In genomic region chr11:129979046-129979605, GRCh38 we compare ENCODE assay signal across 20 cellular contexts. TPM values are rescaled to one million over a fixed set of nuclear protein-coding genes. Genes with fewer than 3 reads are reported as not detected.
A peak's percentile ranks its signal among the peaks of the same experiment; 100 is the strongest.
DNase-seq lines count a peak whose midpoint lies in the region; ATAC-seq, FAIRE-seq and TF ChIP-seq lines count a peak whose summit lies in the region.
"Had no signal": no experiment of that assay in that cellular context is flagged by ENCODE, and none has a peak within 500 bp of the region (broad histone marks: within the 10 kb centered on the region; RNA-seq: fewer than 3 reads in every experiment).

No MANE protein-coding gene starts in this region.

- no peak for TF ChIP-seq CTCF in H9 (conservative IDR thresholded peaks at IDR 0.05)
- no peak for TF ChIP-seq CTCF in Panc1 (IDR thresholded peaks at IDR 0.05)
- no peak for TF ChIP-seq CTCF in kidney (IDR thresholded peaks at IDR 0.05; ENCODE audit: borderline replicate concordance, extremely low read depth, insufficient read depth)

- intact Hi-C loops in Panc1 (cut with micrococcal nuclease; ENCODE audit: unreplicated experiment): no loop called here
- intact Hi-C loops in kidney (cut with DNase I): no loop called here

- no peak for DNase-seq in H9
- no peak for DNase-seq in Panc1 (ENCODE audit: low read depth, low spot score)
- peak; percentile 45 for DNase-seq in kidney
- no peak for DNase-seq in DMS153 treated with DMSO at 0.1 percent for 48 hours (lab: John Stamatoyannopoulos, UW; ENCODE audit: unreplicated experiment)
- no peak for DNase-seq in iPS-NIHi11 (ENCODE audit: low spot score)
- DNase-seq in DMS79 (lab: John Stamatoyannopoulos, UW): no peak
- DNase-seq: ACHN; BE2C; C1 segment of cervical spinal cord; CD4-positive, alpha-beta T cell; DMS79 treated with DMSO at 0.1 percent for 48 hours; GF-D8; GOT3; H7; IMR-90; KBM-7 had no signal

- BruUV-seq in Panc1 (replicated peaks; lab: Mats Ljungman, UMichigan): no TSS peak

- no peak overlapping the region for H2BK5ac ChIP-seq in H9 (ENCODE audit: insufficient read length, low read length)

- H3K36me3 ChIP-seq in Panc1 (ENCODE audit: control insufficient read depth, insufficient read depth, low read length) (no peaks in the 10 kb centered on the region), kidney (ENCODE audit: control insufficient read depth in 1 of 2, insufficient read depth in 2 of 2, low read length in 2 of 2) (no peaks in the 10 kb centered on the region)
- H3K36me3 ChIP-seq: BE2C had no signal

- no peaks in the 10 kb centered on the region; the same call in 1 of the 2 replicates for H3K79me2 ChIP-seq in H9 (ENCODE audit: insufficient read depth, low read length)

- no peak overlapping the region for H2AK5ac ChIP-seq in H9 (ENCODE audit: insufficient read length, low read length)

- H3K4me3 ChIP-seq in Panc1 (ENCODE audit: low read depth in 2 of 2, low read length in 2 of 2) (no peak overlapping the region), kidney (ENCODE audit: low read length in 2 of 2) (no peak overlapping the region)

- CTCF ChIA-PET in Panc1 (lab: Charles Lee): no interaction called here

- no peak overlapping the region for H3K27ac Mint-ChIP-seq in H9
- H3K27ac Mint-ChIP-seq: CD4-positive, alpha-beta T cell had no signal

- H3K36me3 Mint-ChIP-seq in H9 (ENCODE audit: insufficient read depth in 1 of 3, low read depth in 3 of 3): peaks cover 0 to 6% (median 1%) of the 10 kb centered on the region in 3 experiments; a peak in 3 of 7 replicates

- ATAC-seq in Panc1: peak; percentile 36; the same call in 1 of the 2 replicates
- no peak for ATAC-seq in HG02623 (IDR thresholded peaks at IDR 0.05; ENCODE audit: unreplicated experiment)

- H3K9me3 Mint-ChIP-seq in H9: no peaks in the 10 kb centered on the region
- H3K9me3 Mint-ChIP-seq: CD4-positive, alpha-beta T cell had no signal

- FAIRE-seq in kidney (lab: Jason Lieb, UNC): no peak
- FAIRE-seq: A204.1, D721Med had no signal

- H4K20me1 ChIP-seq in H9 (ENCODE audit: control insufficient read depth, insufficient read depth, insufficient read length): no peaks in the 10 kb centered on the region

- H3K23ac ChIP-seq in H9 (ENCODE audit: insufficient read length, low read depth, low read length): no peak overlapping the region

- WGBS in H9 (ENCODE audit: extremely low coverage, insufficient read length, low lambda C conversion rate): no CpG with 5 or more reads among the region's 7 CpGs

- no peak overlapping the region for H2AFZ ChIP-seq in H9 (ENCODE audit: low read length)

- no peak overlapping the region for H4K5ac ChIP-seq in H9 (ENCODE audit: insufficient read length, low read depth, low read length)

- no peaks in the 10 kb centered on the region for H3K23me2 ChIP-seq in H9 (ENCODE audit: insufficient read length, low read depth, low read length, poor library complexity, severe bottlenecking)

- H3K79me1 ChIP-seq in H9 (ENCODE audit: insufficient read depth, low read depth, low read length, poor library complexity, severe bottlenecking): peaks cover 3% of the 10 kb centered on the region

- no peak overlapping the region for H3K56ac ChIP-seq in H9 (ENCODE audit: insufficient read length, low read depth, low read length)

- H3K18ac ChIP-seq in H9 (ENCODE audit: insufficient read length, low read depth, low read length): no peak overlapping the region

- H3K27me3 ChIP-seq in H9 (ENCODE audit: insufficient read depth, low read length): no peaks in the 10 kb centered on the region
- no peaks in the 10 kb centered on the region for H3K27me3 ChIP-seq in Panc1 (ENCODE audit: control insufficient read depth, insufficient read depth, low read length)
- H3K27me3 ChIP-seq: BE2C had no signal

- no peak overlapping the region for H3K4me3 Mint-ChIP-seq in H9
- H3K4me3 Mint-ChIP-seq: CD4-positive, alpha-beta T cell had no signal

- H3K27me3 Mint-ChIP-seq in H9 (ENCODE audit: low read depth): no peaks in the 10 kb centered on the region; the same call in 1 of the 2 replicates
- H3K27me3 Mint-ChIP-seq: CD4-positive, alpha-beta T cell had no signal

- H3K14ac ChIP-seq in H9 (ENCODE audit: insufficient read depth, low read length): peak overlapping the region; percentile 71

- H3K9ac ChIP-seq in H9 (ENCODE audit: extremely low read depth, insufficient read length, low read length) (no peak overlapping the region), kidney (ENCODE audit: low read length in 2 of 2) (no peak overlapping the region)

- H3K4ac ChIP-seq in H9 (ENCODE audit: low read depth, low read length): no peak overlapping the region

- H4K8ac ChIP-seq in H9 (replicated peaks; ENCODE audit: insufficient read length, low read depth, low read length): no peak overlapping the region

- H3K9me3 ChIP-seq in H9 (ENCODE audit: control insufficient read depth, low read depth, low read length) (no peaks in the 10 kb centered on the region), Panc1 (ENCODE audit: control insufficient read depth, insufficient read depth, low read depth, low read length) (no peaks in the 10 kb centered on the region), kidney (ENCODE audit: control insufficient read depth in 1 of 2, low read length in 2 of 2) (no peaks in the 10 kb centered on the region)
- H3K9me3 ChIP-seq: BE2C, Caco-2 had no signal

- H2BK15ac ChIP-seq in H9 (ENCODE audit: low read depth, low read length): no peak overlapping the region

- H2BK120ac ChIP-seq in H9 (ENCODE audit: low read depth, low read length, poor library complexity, severe bottlenecking): no peak overlapping the region

- H2BK20ac ChIP-seq in H9 (ENCODE audit: low read depth, low read length, poor library complexity, severe bottlenecking): no peak overlapping the region

- peaks cover 9% of the 10 kb centered on the region in 2 experiments for H3K4me1 Mint-ChIP-seq in H9

- H3K4me2 ChIP-seq in H9 (ENCODE audit: insufficient read depth, insufficient read length, low read length): no peak overlapping the region

- POLR2A ChIA-PET in Panc1 (lab: Charles Lee): no interaction called here

- no peak overlapping the region for H2BK12ac ChIP-seq in H9 (ENCODE audit: insufficient read length, low read depth, low read length)

- H3T11ph ChIP-seq in H9 (ENCODE audit: low read length): no peak overlapping the region

- no peak overlapping the region for H3K27ac ChIP-seq in H9 (ENCODE audit: insufficient read length, low read depth, low read length)
- H3K27ac ChIP-seq in Panc1 (ENCODE audit: low read length): no peak overlapping the region
- H3K27ac ChIP-seq in kidney (ENCODE audit: low read depth in 2 of 2, low read length in 2 of 2): no peak overlapping the region

- H4K91ac ChIP-seq in H9 (ENCODE audit: insufficient read length, low read depth, low read length): no peak overlapping the region

- H3K4me1 ChIP-seq in H9 (ENCODE audit: insufficient read depth, low read length) (no peaks in the 10 kb centered on the region; the same call in 1 of the 2 replicates), Panc1 (ENCODE audit: control insufficient read depth, insufficient read depth, low read length) (no peaks in the 10 kb centered on the region), kidney (ENCODE audit: control insufficient read depth in 1 of 2, insufficient read depth in 1 of 2, low read depth in 1 of 2, low read length in 2 of 2) (peaks cover 2 to 3% of the 10 kb centered on the region in 2 donors)
- H3K4me1 ChIP-seq: BE2C had no signal

- in situ Hi-C loops in Panc1 (cut with HindIII; ENCODE audit: low pct_unique_long_range_greater_than_20kb, low sequenced_read_pairs): no loop called here

RNA-seq across cellular contexts. Expression of gene PRDM10, which starts 23.5 kb away (rescaled TPM):
- total RNA-seq in H9 (2021) (7.7 and 9.6 TPM in 2 replicates), Panc1 (2021; ENCODE audit: unreplicated experiment) (12.5 TPM), kidney (8.0 TPM)
- polyA plus RNA-seq in Panc1 (2012; ENCODE audit: insufficient read length): 8.6 TPM
- polyA plus RNA-seq in kidney (ENCODE audit: insufficient read depth, low read depth, low replicate concordance): 1.5 TPM
